Comparison of ENCODE assay signal across 8 cellular contexts in the genomic region with DNA sequence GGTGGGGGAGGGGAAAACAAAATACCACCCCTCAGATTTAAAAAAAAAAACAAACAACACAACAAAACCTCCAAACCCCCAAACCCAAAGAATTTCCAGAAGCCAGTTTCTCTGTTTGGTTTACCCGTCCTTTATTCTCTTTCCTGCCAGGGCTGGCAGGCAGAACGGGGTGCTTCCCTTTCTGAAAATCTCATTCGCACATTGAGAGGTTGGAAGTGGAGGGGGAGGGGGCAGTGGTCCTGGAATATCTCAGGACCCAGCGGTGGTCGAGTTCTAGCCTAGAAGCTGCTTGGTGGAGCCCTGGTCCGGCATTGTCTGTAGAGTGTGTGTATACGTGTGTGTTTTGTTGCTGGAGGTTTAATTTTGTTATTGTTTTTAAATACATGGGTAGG. TPM values are rescaled to one million over a fixed set of nuclear protein-coding genes. Genes with fewer than 3 reads are reported as not detected.
DNase-seq lines count a peak whose midpoint lies in the region; ATAC-seq and TF ChIP-seq lines count a peak whose summit lies in the region.

No MANE protein-coding gene starts in this region.

- no peaks in the 10 kb centered on the region for H3K27me3 ChIP-seq in sigmoid colon

- peaks cover 8% of the 10 kb centered on the region for H3K36me3 Mint-ChIP-seq in activated CD4-positive, alpha-beta T cell treated with anti-CD3 and anti-CD28 coated beads, Interleukin-2, amount 10 ng/mL, durations not matched to agents 24 days and 14 days (ENCODE audit: low read depth)

- H3K4me1 Mint-ChIP-seq in activated CD4-positive, alpha-beta T cell treated with anti-CD3 and anti-CD28 coated beads, Interleukin-2, amount 10 ng/mL, durations not matched to agents 24 days and 14 days, result peaks cover 51% of the 10 kb centered on the region

- ATAC-seq in HG03342 (IDR thresholded peaks at IDR 0.05; ENCODE audit: unreplicated experiment), result no peak
- no peak for ATAC-seq in GM21723 (IDR thresholded peaks at IDR 0.05; ENCODE audit: unreplicated experiment)

- 1% methylated on average over 7 of the region's 7 CpGs for WGBS in sigmoid colon, 2 donors

- peak; percentile 69 for DNase-seq in activated CD4-positive, alpha-beta T cell treated with anti-CD3 and anti-CD28 coated beads, Interleukin-2, amount 10 ng/mL, durations not matched to agents 24 days and 14 days
- no peak for DNase-seq in activated CD4-positive, alpha-beta T cell treated with anti-CD3 and anti-CD28 coated beads for 1 hour
- no peak for DNase-seq in SK-N-MC (ENCODE audit: low read depth, low spot score)
- DNase-seq in fibroblast of peridontal ligament (ENCODE audit: extremely low read depth), result peak; percentile 2
- no peak for DNase-seq in sigmoid colon
- no peak for DNase-seq in HCEC 1CT

- H3K9me3 ChIP-seq in SK-N-MC (ENCODE audit: low read depth, low read length) (no peaks in the 10 kb centered on the region), sigmoid colon (no peaks in the 10 kb centered on the region)

- peak overlapping the region; percentile 70 for H3K27ac Mint-ChIP-seq in activated CD4-positive, alpha-beta T cell treated with anti-CD3 and anti-CD28 coated beads, Interleukin-2, amount 10 ng/mL, durations not matched to agents 24 days and 14 days

- peaks cover 23% of the 10 kb centered on the region for H3K27me3 Mint-ChIP-seq in activated CD4-positive, alpha-beta T cell treated with anti-CD3 and anti-CD28 coated beads, Interleukin-2, amount 10 ng/mL, durations not matched to agents 24 days and 14 days

- H3K36me3 ChIP-seq in SK-N-MC (ENCODE audit: insufficient read depth, low read length), result no peaks in the 10 kb centered on the region
- no peaks in the 10 kb centered on the region for H3K36me3 ChIP-seq in sigmoid colon

- no peak overlapping the region for H3K27ac ChIP-seq in SK-N-MC
- peak overlapping the region; percentile 79 to 87 (median 84) for H3K27ac ChIP-seq in sigmoid colon

- peak overlapping the region; percentile 87 for H3K4me3 Mint-ChIP-seq in activated CD4-positive, alpha-beta T cell treated with anti-CD3 and anti-CD28 coated beads, Interleukin-2, amount 10 ng/mL, durations not matched to agents 24 days and 14 days

- H3K4me1 ChIP-seq in sigmoid colon, result peaks cover 0 to 62% (median 46%) of the 10 kb centered on the region in 4 donors

- no peak for TF ChIP-seq POLR2A in sigmoid colon (IDR thresholded peaks at IDR 0.05)

- no peak for TF ChIP-seq CTCF in sigmoid colon (IDR thresholded peaks at IDR 0.05)

- peak overlapping the region; percentile 66 for H3K9ac ChIP-seq in SK-N-MC (ENCODE audit: insufficient read length)

- peaks cover 3% of the 10 kb centered on the region for H3K9me3 Mint-ChIP-seq in activated CD4-positive, alpha-beta T cell treated with anti-CD3 and anti-CD28 coated beads, Interleukin-2, amount 10 ng/mL, durations not matched to agents 24 days and 14 days

- H3K4me3 ChIP-seq in SK-N-MC (peak overlapping the region; percentile 81), sigmoid colon (peak overlapping the region; percentile 84 to 94 (median 92))

- intact Hi-C loops in activated CD4-positive, alpha-beta T cell treated with anti-CD3 and anti-CD28 coated beads, Interleukin-2, amount 10 ng/mL, durations not matched to agents 24 days and 14 days (cut with micrococcal nuclease), result loop anchor here (2.0 to 5.0 kb wide), 2 partner anchors 25 to 171 kb away; no protein-coding TSS in a partner anchor
- intact Hi-C loops in sigmoid colon (cut with DNase I), result loop anchor here (5.0 kb wide), 4 partner anchors 81 to 276 kb away; no protein-coding TSS in a partner anchor

- no peak for TF ChIP-seq EP300 in sigmoid colon (IDR thresholded peaks at IDR 0.05)

RNA-seq across cellular contexts. Expression of gene CMIP, which starts 1.3 kb away (rescaled TPM):
- 40.0 and 42.9 TPM in 2 replicates for total RNA-seq in activated CD4-positive, alpha-beta T cell treated with anti-CD3 and anti-CD28 coated beads, Interleukin-2, amount 10 ng/mL, durations not matched to agents 24 days and 14 days
- total RNA-seq in sigmoid colon, result 10 to 100 TPM; 11.0 to 30.3 (median 15.9) TPM
- polyA plus RNA-seq in sigmoid colon, result 10 to 100 TPM; 20.4 to 60.3 (median 40.7) TPM

Comparison
In these comparisons a context has a peak if more than half of its experiments do, and no peak if none do; other contexts are left out.
1. DNase-seq: peak in activated CD4-positive, alpha-beta T cell treated with anti-CD3 and anti-CD28 coated beads, Interleukin-2, amount 10 ng/mL, durations not matched to agents 24 days and 14 days (single experiment) and fibroblast of peridontal ligament (single experiment); none in activated CD4-positive, alpha-beta T cell treated with anti-CD3 and anti-CD28 coated beads for 1 hour (single experiment), SK-N-MC (single experiment), sigmoid colon (single experiment) and HCEC 1CT (single experiment).